ENCODE assay signal across 35 cellular contexts in the genomic region with DNA sequence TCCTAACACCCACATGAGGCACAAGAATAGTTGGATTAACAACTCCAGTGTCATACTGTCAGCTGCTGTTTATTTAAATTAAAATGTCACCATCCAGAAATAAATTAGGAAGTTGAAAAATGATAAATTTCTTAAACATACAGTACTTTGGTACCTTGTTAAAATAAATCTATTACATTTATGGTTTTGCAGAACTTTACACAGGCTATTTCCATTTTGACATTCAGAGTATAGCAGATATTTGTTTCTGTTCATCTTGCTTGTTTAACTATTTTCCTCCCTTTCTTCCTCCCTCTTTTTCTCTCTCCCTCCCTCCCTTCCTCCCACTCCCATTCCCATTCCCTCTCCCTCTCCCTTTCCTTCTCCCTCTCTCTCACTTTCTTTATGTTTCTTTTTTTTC.
"Had no signal": no experiment of that assay in that cellular context is flagged by ENCODE, and none has a peak within 500 bp of the region (broad histone marks: within the 10 kb centered on the region; RNA-seq: fewer than 3 reads in every experiment).

No MANE protein-coding gene starts in this region.

- H3K9me3 ChIP-seq: MG63 had no signal

- H3K27me3 ChIP-seq: MG63 had no signal

- H3K36me3 ChIP-seq: MG63 had no signal

- H3K4me3 ChIP-seq: MG63 had no signal

- DNase-seq: Karpas-422, Kasumi-1, MG63, MM.1S, MV-4-11, NCI-H1048, NCI-H1092, NCI-H1092 treated with DMSO at 0.1 percent for 48 hours, NCI-H1105, NCI-H1105 treated with DMSO at 0.1 percent for 48 hours, NCI-H1417, NCI-H1417 treated with DMSO at 0.1 percent for 48 hours, NCI-H1436, NCI-H1436 treated with DMSO at 0.1 percent for 48 hours, NCI-H146, NCI-H1694, NCI-H1694 treated with DMSO at 0.1 percent for 48 hours, NCI-H187, NCI-H187 treated with DMSO at 0.1 percent for 48 hours, NCI-H1930, NCI-H2029, NCI-H2029 treated with DMSO at 0.1 percent for 48 hours, NCI-H2081, NCI-H2081 treated with DMSO at 0.1 percent for 48 hours, NCI-H2107, NCI-H2171, NCI-H2171 treated with DMSO at 0.1 percent for 48 hours, NCI-H2227 treated with DMSO at 0.1 percent for 48 hours, NCI-H226, NCI-H345, NCI-H446, NCI-H446 treated with DMSO at 0.1 percent for 48 hours, NCI-H510A, NCI-H510A treated with DMSO at 0.1 percent for 48 hours, NCI-H524 had no signal
